8 cellular contexts compared by ENCODE assay signal in the genomic region with DNA sequence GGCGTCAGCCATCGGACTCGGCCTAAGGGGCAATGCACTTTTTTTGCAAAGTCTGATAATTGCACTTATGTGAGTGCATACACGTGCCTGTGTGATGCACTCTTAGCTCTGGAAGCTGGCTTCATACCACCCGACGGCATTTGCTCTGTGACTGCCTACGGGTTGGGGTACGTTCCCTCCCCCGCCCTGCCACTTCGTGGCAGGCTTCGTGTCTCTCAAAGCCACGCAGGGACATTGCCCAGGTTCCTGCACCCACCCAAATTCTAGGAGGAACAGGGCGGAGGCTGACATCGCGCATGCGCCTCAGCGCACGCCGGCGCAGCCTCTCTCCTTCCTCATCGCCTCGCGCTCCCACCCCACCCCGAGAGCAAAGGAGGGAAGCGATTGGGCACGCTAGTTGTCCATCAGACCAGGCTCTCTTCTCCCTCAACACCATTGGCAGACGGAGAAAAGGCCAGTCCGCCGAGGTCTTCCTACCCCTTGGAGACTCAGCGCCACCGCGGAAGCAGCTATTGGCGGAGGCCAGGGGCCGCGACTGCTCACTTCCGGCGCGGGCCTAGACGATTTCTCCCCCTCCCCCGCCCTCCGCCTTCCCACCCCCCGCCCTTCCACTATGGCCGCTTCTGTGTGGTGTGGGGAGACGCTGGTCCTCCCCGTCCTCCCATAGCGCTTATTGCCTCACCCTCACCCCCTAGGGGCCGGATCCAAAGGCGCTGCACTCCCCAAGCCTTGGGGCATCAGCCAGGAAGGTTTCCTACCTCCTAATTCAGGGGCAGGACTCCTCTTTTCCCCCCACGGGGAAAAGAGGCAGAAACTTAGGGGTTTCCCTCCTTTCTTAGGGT. TPM values are rescaled to one million over a fixed set of nuclear protein-coding genes. Genes with fewer than 3 reads are reported as not detected.
A peak's percentile ranks its signal among the peaks of the same experiment; 100 is the strongest.
DNase-seq lines count a peak whose midpoint lies in the region; ATAC-seq, FAIRE-seq and TF ChIP-seq lines count a peak whose summit lies in the region.

A gene with protein sequence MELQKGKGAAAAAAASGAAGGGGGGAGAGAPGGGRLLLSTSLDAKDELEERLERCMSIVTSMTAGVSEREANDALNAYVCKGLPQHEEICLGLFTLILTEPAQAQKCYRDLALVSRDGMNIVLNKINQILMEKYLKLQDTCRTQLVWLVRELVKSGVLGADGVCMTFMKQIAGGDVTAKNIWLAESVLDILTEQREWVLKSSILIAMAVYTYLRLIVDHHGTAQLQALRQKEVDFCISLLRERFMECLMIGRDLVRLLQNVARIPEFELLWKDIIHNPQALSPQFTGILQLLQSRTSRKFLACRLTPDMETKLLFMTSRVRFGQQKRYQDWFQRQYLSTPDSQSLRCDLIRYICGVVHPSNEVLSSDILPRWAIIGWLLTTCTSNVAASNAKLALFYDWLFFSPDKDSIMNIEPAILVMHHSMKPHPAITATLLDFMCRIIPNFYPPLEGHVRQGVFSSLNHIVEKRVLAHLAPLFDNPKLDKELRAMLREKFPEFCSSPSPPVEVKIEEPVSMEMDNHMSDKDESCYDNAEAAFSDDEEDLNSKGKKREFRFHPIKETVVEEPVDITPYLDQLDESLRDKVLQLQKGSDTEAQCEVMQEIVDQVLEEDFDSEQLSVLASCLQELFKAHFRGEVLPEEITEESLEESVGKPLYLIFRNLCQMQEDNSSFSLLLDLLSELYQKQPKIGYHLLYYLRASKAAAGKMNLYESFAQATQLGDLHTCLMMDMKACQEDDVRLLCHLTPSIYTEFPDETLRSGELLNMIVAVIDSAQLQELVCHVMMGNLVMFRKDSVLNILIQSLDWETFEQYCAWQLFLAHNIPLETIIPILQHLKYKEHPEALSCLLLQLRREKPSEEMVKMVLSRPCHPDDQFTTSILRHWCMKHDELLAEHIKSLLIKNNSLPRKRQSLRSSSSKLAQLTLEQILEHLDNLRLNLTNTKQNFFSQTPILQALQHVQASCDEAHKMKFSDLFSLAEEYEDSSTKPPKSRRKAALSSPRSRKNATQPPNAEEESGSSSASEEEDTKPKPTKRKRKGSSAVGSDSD (plus strand): TSS at position 588 of the 842 bp plus-strand sequence. CDS start 585 bp downstream, outside the sequence.

- FAIRE-seq in kidney (lab: Jason Lieb, UNC), result peak; percentile 93

- H3K9me3 Mint-ChIP-seq in chondrocyte (ENCODE audit: low read depth), result no peaks in the 10 kb centered on the region

- intact Hi-C loops in kidney (cut with DNase I), result no loop called here

- H3K27me3 Mint-ChIP-seq in chondrocyte (ENCODE audit: low read depth), result no peaks in the 10 kb centered on the region

- TF ChIP-seq CTCF in chondrocyte (IDR thresholded peaks at IDR 0.05) (peak; percentile 29), kidney (IDR thresholded peaks at IDR 0.05; ENCODE audit: borderline replicate concordance, extremely low read depth, insufficient read depth) (no peak)

- H3K4me3 Mint-ChIP-seq in chondrocyte (ENCODE audit: unreplicated experiment), result peak within 1 kb of the TSS; percentile 92

- DNase-seq in Ammon's horn (ENCODE audit: low spot score) (peak; percentile 100), NCI-H510A treated with DMSO at 0.1 percent for 48 hours (lab: John Stamatoyannopoulos, UW) (peak; percentile 98), chondrocyte (ENCODE audit: low spot score) (peak; percentile 100), kidney (peak; percentile 100)
- peak; percentile 96 to 99 for DNase-seq in activated CD4-positive, alpha-beta T cell treated with anti-CD3 and anti-CD28 coated beads for 24 hours (ENCODE audit: low read depth in 2 of 2)
- DNase-seq in stimulated activated CD4-positive, alpha-beta T cell treated with anti-CD3 and anti-CD28 coated beads, Interleukin-15, amount 100 ng/mL, for 24 hours, result peak; percentile 99

- H3K27ac ChIP-seq in kidney (ENCODE audit: low read depth in 2 of 2, low read length in 2 of 2), result peak within 1 kb of the TSS; percentile 99

- H3K9ac ChIP-seq in kidney (ENCODE audit: low read length in 2 of 2), result peak within 1 kb of the TSS; percentile 100

- peaks cover 29% of the 10 kb centered on the region for H3K4me1 Mint-ChIP-seq in chondrocyte (ENCODE audit: low read depth)

- ATAC-seq in HG03439 (IDR thresholded peaks at IDR 0.05; ENCODE audit: unreplicated experiment), result peak; percentile 97

- no peaks in the 10 kb centered on the region for H3K36me3 ChIP-seq in kidney (ENCODE audit: control insufficient read depth in 1 of 2, insufficient read depth in 2 of 2, low read length in 2 of 2)

- peaks cover 1% of the 10 kb centered on the region for H3K36me3 Mint-ChIP-seq in chondrocyte (ENCODE audit: low read depth)

- peak within 1 kb of the TSS; percentile 90 to 97 for H3K4me3 ChIP-seq in kidney (ENCODE audit: low read length in 2 of 2)

- peak within 1 kb of the TSS; percentile 94 for H3K27ac Mint-ChIP-seq in chondrocyte (ENCODE audit: unreplicated experiment)

- H3K9me3 ChIP-seq in kidney (ENCODE audit: control insufficient read depth in 1 of 2, low read length in 2 of 2), result no peaks in the 10 kb centered on the region

- TF ChIP-seq POLR2A in GM19193 (IDR thresholded peaks at IDR 0.05; ENCODE audit: extremely low read depth, insufficient read depth, insufficient read length), result peak; percentile 84

- H3K4me1 ChIP-seq in kidney (ENCODE audit: control insufficient read depth in 1 of 2, insufficient read depth in 1 of 2, low read depth in 1 of 2, low read length in 2 of 2), result peaks cover 3% of the 10 kb centered on the region in 2 donors

RNA-seq across cellular contexts. Expression of the gene that starts here (rescaled TPM):
- 48.6 to 61.0 TPM (median 49.1 TPM) in 3 replicates for total RNA-seq in chondrocyte
- 74.8 TPM for total RNA-seq in kidney
- polyA plus RNA-seq in kidney (ENCODE audit: insufficient read depth, low read depth, low replicate concordance), result 42.7 TPM

Comparison
In these comparisons a context has a peak if more than half of its experiments do, and no peak if none do; other contexts are left out.
1. Peak in every context shown above with its lines: DNase-seq, ATAC-seq, H3K4me3 ChIP-seq and H3K27ac ChIP-seq.